1 cellular context compared by ENCODE assay signal in genomic region chr11:19978668-19979518, GRCh38.
TF ChIP-seq lines count a peak whose summit lies in the region.

No MANE protein-coding gene starts in this region.

TF ChIP-seq in A549, 52 proteins besides CTCF, POLR2A, EP300 and RAD21 (continued from another document):
- no peak for TF ChIP-seq HMGXB4 (CRISPR knock-in tag; IDR thresholded peaks at IDR 0.05; ENCODE audit: borderline replicate concordance)
- TF ChIP-seq ESRRA (IDR thresholded peaks at IDR 0.05; ENCODE audit: borderline replicate concordance, low read length), result 0 out of 2 replicates have a peak, but pooled peaks have one; percentile 29
- no peak for TF ChIP-seq RNF2 (IDR thresholded peaks at IDR 0.05; ENCODE audit: borderline replicate concordance, low read depth)
- TF ChIP-seq PHF8 (IDR thresholded peaks at IDR 0.05; ENCODE audit: borderline replicate concordance, low read depth), result no peak
- TF ChIP-seq ELK1 (IDR thresholded peaks at IDR 0.05; ENCODE audit: low read depth, low read length), result no peak
- TF ChIP-seq ZSCAN20 (CRISPR knock-in tag; IDR thresholded peaks at IDR 0.05), result no peak
- no peak for TF ChIP-seq BCL3 (IDR thresholded peaks at IDR 0.05)
- no peak for TF ChIP-seq SMC3 (IDR thresholded peaks at IDR 0.05)
- no peak for TF ChIP-seq ZC3H11A (IDR thresholded peaks at IDR 0.05)
- no peak for TF ChIP-seq REST (IDR thresholded peaks at IDR 0.05)
- TF ChIP-seq CBX2 (IDR thresholded peaks at IDR 0.05; ENCODE audit: borderline replicate concordance, low read depth), result no peak
- TF ChIP-seq RARB (CRISPR knock-in tag; IDR thresholded peaks at IDR 0.05), result no peak
- peak; percentile 41 for TF ChIP-seq MAX (IDR thresholded peaks at IDR 0.05)
- TF ChIP-seq ZNF302 (CRISPR knock-in tag; IDR thresholded peaks at IDR 0.05), result no peak
- TF ChIP-seq KDM5A (IDR thresholded peaks at IDR 0.05), result no peak
- TF ChIP-seq USF2 (IDR thresholded peaks at IDR 0.05), result no peak
- no peak for TF ChIP-seq TP53 (CRISPR knock-in tag; IDR thresholded peaks at IDR 0.05)
- TF ChIP-seq NPAS2 (CRISPR knock-in tag; IDR thresholded peaks at IDR 0.05; ENCODE audit: borderline replicate concordance), result no peak
- TF ChIP-seq MAZ (IDR thresholded peaks at IDR 0.05; ENCODE audit: borderline replicate concordance, low read depth, low read length), result no peak
- TF ChIP-seq KDM1A (IDR thresholded peaks at IDR 0.05; ENCODE audit: low read depth), result no peak
- TF ChIP-seq HOXB13 (CRISPR knock-in tag; IDR thresholded peaks at IDR 0.05; ENCODE audit: low read depth), result no peak
- peak; percentile 68; the same call in 1 of the 2 replicates for TF ChIP-seq GATA3 (IDR thresholded peaks at IDR 0.05; ENCODE audit: borderline replicate concordance)
